In genomic region chr4:125357675-125358074, GRCh38 we compare ENCODE assay signal across 2 cellular contexts.
TF ChIP-seq lines count a peak whose summit lies in the region.

No MANE protein-coding gene starts in this region.

TF ChIP-seq in GM23338, 12 proteins besides CTCF, POLR2A, EP300 and RAD21:
- TF ChIP-seq NANOG (IDR thresholded peaks at IDR 0.05; ENCODE audit: borderline replicate concordance) (peak; percentile 97), CREB1 (CRISPR knock-in tag; IDR thresholded peaks at IDR 0.05; ENCODE audit: low read depth) (peak; percentile 37; the same call in 1 of the 2 replicates), STAT1 (IDR thresholded peaks at IDR 0.05; ENCODE audit: unreplicated experiment) (no peak), ZNF462 (CRISPR knock-in tag; IDR thresholded peaks at IDR 0.05) (no peak)

TF ChIP-seq in IMR-90, 13 proteins besides CTCF, POLR2A, EP300 and RAD21:
- TF ChIP-seq FOS (IDR thresholded peaks at IDR 0.05; ENCODE audit: low read depth, low read length) (no peak), CEBPB (IDR thresholded peaks at IDR 0.05; ENCODE audit: low read depth, low read length) (no peak), SMC3 (IDR thresholded peaks at IDR 0.05; ENCODE audit: low read depth, low read length) (no peak), BHLHE40 (IDR thresholded peaks at IDR 0.05; ENCODE audit: low read depth, low read length) (no peak), MAZ (IDR thresholded peaks at IDR 0.05; ENCODE audit: borderline replicate concordance, low read depth, low read length) (no peak), ELK1 (IDR thresholded peaks at IDR 0.05; ENCODE audit: borderline replicate concordance, low read depth, low read length) (no peak), RCOR1 (IDR thresholded peaks at IDR 0.05; ENCODE audit: insufficient replicate concordance, low read length) (no peak), USF2 (IDR thresholded peaks at IDR 0.05; ENCODE audit: low read depth, low read length) (no peak), MXI1 (IDR thresholded peaks at IDR 0.05; ENCODE audit: borderline replicate concordance, low read depth, low read length) (no peak), CHD1 (IDR thresholded peaks at IDR 0.05; ENCODE audit: low read depth, low read length) (no peak), NFE2L2 (IDR thresholded peaks at IDR 0.05; ENCODE audit: low read depth, low read length) (no peak), RFX5 (IDR thresholded peaks at IDR 0.05; ENCODE audit: low read depth, low read length) (no peak), MAFK (IDR thresholded peaks at IDR 0.05; ENCODE audit: low read depth, low read length) (no peak)
